Comparison of ENCODE assay signal across 7 cellular contexts in genomic region chr1:120175688-120176087, GRCh38. TPM values are rescaled to one million over a fixed set of nuclear protein-coding genes. Genes with fewer than 3 reads are reported as not detected.
DNase-seq lines count a peak whose midpoint lies in the region; ATAC-seq, FAIRE-seq and TF ChIP-seq lines count a peak whose summit lies in the region.
"Not testable (repeated sequence)": the region's sequence is repeated elsewhere in the genome, so short reads cannot be mapped to it uniquely, and the experiment has no call there.

No MANE protein-coding gene starts in this region.

- POLR2A ChIA-PET in GM12878 (lab: Charles Lee) = not testable (repeated sequence)

- ATAC-seq in GM12878 = peak; percentile 35

- H3K36me3 ChIP-seq in KMS-11 (ENCODE audit: insufficient read depth); GM12878 (ENCODE audit: control insufficient read depth in 2 of 2, insufficient read depth in 2 of 2, low read length in 1 of 2): not testable (repeated sequence)

- peak overlapping the region; percentile 96 for H3K4me3 ChIP-seq in GM08714 (ENCODE audit: low read length)
- peak overlapping the region; percentile 24 for H3K4me3 ChIP-seq in KMS-11 (IDR thresholded peaks at IDR 0.05; ENCODE audit: insufficient read depth, low read depth, low read length)
- H3K4me3 ChIP-seq in GM12878 = peak overlapping the region; percentile 98
- H3K4me3 ChIP-seq in lower leg skin (ENCODE audit: low read depth, poor library complexity, severe bottlenecking) = peak overlapping the region; percentile 88

- not testable (repeated sequence) for H3K4me1 ChIP-seq in KMS-11 (ENCODE audit: low read depth, poor library complexity, severe bottlenecking); GM12878 (ENCODE audit: control insufficient read depth, insufficient read depth, low read length)

- not testable (repeated sequence) for H3K27me3 ChIP-seq in KMS-11 (ENCODE audit: insufficient read depth, low read depth); GM12878 (replicated peaks in 1 of 2; ENCODE audit: control insufficient read depth in 2 of 2, insufficient read depth in 2 of 2, low read length in 1 of 2)

- DNase-seq in T-helper 2 cell treated with Interferon-gamma antibody and Interleukin-4, amounts not matched to agents 5 μg/mL and 100 μg/mL, for 36 hours (ENCODE audit: low spot score); GM12878 (ENCODE audit: low read depth, low spot score); lower leg skin (ENCODE audit: low spot score in 2 of 2): not testable (repeated sequence)
- DNase-seq in fibroblast of peridontal ligament (ENCODE audit: extremely low read depth) = peak; percentile 38
- DNase-seq in renal cortical epithelial cell (ENCODE audit: low read depth) = peak; percentile 45

- H3K9me3 Mint-ChIP-seq in T-helper 2 cell treated with Interferon-gamma antibody and Interleukin-4, amounts not matched to agents 5 μg/mL and 100 μg/mL, for 36 hours = not testable (repeated sequence)

- intact Hi-C loops in GM12878 (cut with micrococcal nuclease; ENCODE audit: unreplicated experiment); lower leg skin (cut with DNase I; ENCODE audit: low total_unique reads): not testable (repeated sequence)

- H3K79me2 ChIP-seq in KMS-11 (ENCODE audit: insufficient read depth, low read depth) = not testable (repeated sequence)
- peaks cover 14% of the 10 kb centered on the region for H3K79me2 ChIP-seq in GM12878 (ENCODE audit: control insufficient read depth, insufficient read depth, low read length)

- H3K4me2 ChIP-seq in KMS-11 = peak overlapping the region; percentile 22
- H3K4me2 ChIP-seq in GM12878 (ENCODE audit: control insufficient read depth, insufficient read depth) = peak overlapping the region; percentile 21; the same call in 1 of the 2 replicates

- SMC1A ChIA-PET in GM12878 (lab: Charles Lee; ENCODE audit: uncharacterized antibody, unreplicated experiment) = interaction anchor here (1.0 to 1.4 kb wide), 3 partner anchors 226 to 519 kb away, joined by 3 read pairs; no protein-coding TSS in a partner anchor

- H3K27ac ChIP-seq in KMS-11 (peak overlapping the region; percentile 70), GM12878 (ENCODE audit: control insufficient read depth, insufficient read depth) (peak overlapping the region; percentile 78)

- not testable (repeated sequence) for FAIRE-seq in GM12878 (lab: Jason Lieb, UNC)

- TSS peak; percentile 92 for BruUV-seq in GM12878 (replicated peaks; lab: Mats Ljungman, UMichigan)

- H3K4me1 Mint-ChIP-seq in T-helper 2 cell treated with Interferon-gamma antibody and Interleukin-4, amounts not matched to agents 5 μg/mL and 100 μg/mL, for 36 hours (ENCODE audit: low read depth) = not testable (repeated sequence)

- CTCF ChIA-PET in GM12878 (lab: Yijun Ruan, JAX) = not testable (repeated sequence)

- H2AFZ ChIP-seq in KMS-11 (ENCODE audit: low read depth) = peak overlapping the region; percentile 47
- H2AFZ ChIP-seq in GM12878 (ENCODE audit: control insufficient read depth, low read depth, low read length) = peak overlapping the region; percentile 100

- RAD21 ChIA-PET in GM12878 (lab: Charles Lee; ENCODE audit: unreplicated experiment) = not testable (repeated sequence)

- H3K9me3 ChIP-seq in GM12878 (replicated peaks; ENCODE audit: control insufficient read depth, insufficient read depth, low read length) = not testable (repeated sequence)

- TF ChIP-seq CTCF in KMS-11 (conservative IDR thresholded peaks at IDR 0.05; ENCODE audit: low read depth, low read length); GM12878 (IDR thresholded peaks at IDR 0.05 in 2 of 3, conservative IDR thresholded peaks at IDR 0.05 in 1 of 3; ENCODE audit: control insufficient read depth in 2 of 3, extremely low read depth in 1 of 3, insufficient read depth in 1 of 3, low read depth in 3 of 3, low read length in 3 of 3); lower leg skin (IDR thresholded peaks at IDR 0.05): not testable (repeated sequence)

- H3K27me3 Mint-ChIP-seq in T-helper 2 cell treated with Interferon-gamma antibody and Interleukin-4, amounts not matched to agents 5 μg/mL and 100 μg/mL, for 36 hours (ENCODE audit: low read depth) = not testable (repeated sequence)

- TF ChIP-seq EP300 in GM12878 (IDR thresholded peaks at IDR 0.05; ENCODE audit: borderline replicate concordance in 1 of 2, control insufficient read depth in 1 of 2, low read depth in 2 of 2, low read length in 2 of 2) = not testable (repeated sequence)

- peak overlapping the region; percentile 100 for H3K4me3 Mint-ChIP-seq in T-helper 2 cell treated with Interferon-gamma antibody and Interleukin-4, amounts not matched to agents 5 μg/mL and 100 μg/mL, for 36 hours

- not testable (repeated sequence) for H3K36me3 Mint-ChIP-seq in T-helper 2 cell treated with Interferon-gamma antibody and Interleukin-4, amounts not matched to agents 5 μg/mL and 100 μg/mL, for 36 hours (ENCODE audit: low read depth)

- TF ChIP-seq POLR2A in GM12878 (IDR thresholded peaks at IDR 0.05; ENCODE audit: low read depth, low read length); lower leg skin (IDR thresholded peaks at IDR 0.05): not testable (repeated sequence)

- WGBS in GM12878 (ENCODE audit: insufficient coverage, insufficient replicate concordance, low lambda C conversion rate, missing lambda C conversion rate) = 5% methylated on average over 7 of the region's 7 CpGs
- 1% methylated on average over 7 of the region's 7 CpGs for WGBS in lower leg skin, 2 donors

- H3K9ac ChIP-seq in KMS-11 = peak overlapping the region; percentile 69; the same call in 1 of the 2 replicates
- peak overlapping the region; percentile 79 for H3K9ac ChIP-seq in GM12878 (ENCODE audit: control insufficient read depth, insufficient read depth, low read length)

- TF ChIP-seq RAD21 in GM12878 (IDR thresholded peaks at IDR 0.05; ENCODE audit: insufficient read depth, low read depth, low read length) = not testable (repeated sequence)

- not testable (repeated sequence) for H4K20me1 ChIP-seq in KMS-11 (ENCODE audit: insufficient read depth); GM12878 (ENCODE audit: control insufficient read depth, insufficient read depth)

- in situ Hi-C loops in GM12878 (cut with MboI) = not testable (repeated sequence)

- peak overlapping the region; percentile 98 for H3K27ac Mint-ChIP-seq in T-helper 2 cell treated with Interferon-gamma antibody and Interleukin-4, amounts not matched to agents 5 μg/mL and 100 μg/mL, for 36 hours

TF ChIP-seq in GM12878, 131 proteins besides CTCF, POLR2A, EP300 and RAD21:
- TF ChIP-seq CREB1 (IDR thresholded peaks at IDR 0.05; ENCODE audit: low read depth) = 0 out of 2 replicates have a peak, but pooled peaks have one; percentile 15

RNA-seq across cellular contexts. Expression of gene SEC22B, which starts 0.6 kb away (rescaled TPM):
- 48.9 and 55.9 TPM in 2 replicates for total RNA-seq in GM12878 (2013; cell fraction: nucleolus; rRNA removed)
- 20.4 and 25.1 TPM in 2 replicates for total RNA-seq in GM12878 (2014; rRNA removed)
- total RNA-seq in GM12878 (2014; rRNA removed; fragmentation: Illumina TruSeq; extraction: Trizol) = 28.0 and 29.0 TPM in 2 replicates
- total RNA-seq in GM12878 (2021) = 21.0 and 21.7 TPM in 2 replicates
- polyA plus RNA-seq in GM12878 (2011; ENCODE audit: low read depth) = 15.5 TPM
- polyA plus RNA-seq in GM12878 (2011; rRNA removed) = 24.6 and 36.7 TPM in 2 replicates
- 9.6 and 10.7 TPM in 2 replicates for polyA plus RNA-seq in GM12878 (2011; cell fraction: cytosol; rRNA removed)
- 15.8 and 15.9 TPM in 2 replicates for polyA plus RNA-seq in GM12878 (2011; cell fraction: nucleus; rRNA removed)
- 24.3 and 27.8 TPM in 2 replicates for polyA plus RNA-seq in GM12878 (2012)
- 30.0 and 34.0 TPM in 2 replicates for polyA plus RNA-seq in GM12878 (2014; fragmentation: Illumina TruSeq; extraction: Trizol)
- 10 to 100 TPM; 27.4 to 36.7 TPM for polyA plus RNA-seq in GM12878 (2014; fragmentation: Nextera tagmentation; extraction: Ambion mirVana)
- 17.2 and 19.8 TPM in 2 replicates for polyA plus RNA-seq in GM12878 (2014; rRNA removed)
- 10 to 100 TPM; 41.2 to 41.5 TPM for polyA plus RNA-seq in GM12878 (2016; fragmentation: Nextera tagmentation; extraction: Ambion mirVana)
- polyA minus RNA-seq in GM12878 (2011; rRNA and poly(A)+ RNA removed) = 18.8 and 23.6 TPM in 2 replicates
- polyA minus RNA-seq in GM12878 (2011; cell fraction: cytosol; rRNA and poly(A)+ RNA removed) = 6.7 and 8.1 TPM in 2 replicates
- polyA minus RNA-seq in GM12878 (2011; cell fraction: nucleus; rRNA and poly(A)+ RNA removed) = 20.1 and 28.0 TPM in 2 replicates
- total RNA-seq in lower leg skin = 10 to 100 TPM in 3 of 4 donors, 1 to 10 TPM in 1; 8.6 to 14.7 (median 12.9) TPM
- 39.6 and 40.2 TPM in 2 replicates for total RNA-seq in renal cortical epithelial cell

Comparison
In these comparisons a context has a peak if more than half of its experiments do, and no peak if none do; other contexts are left out.
1. H3K4me3 ChIP-seq: peak in every context shown above with its lines; median percentile 98 in GM12878; 96 in GM08714; 88 in lower leg skin; 24 in KMS-11.